ENCODE assay signal across 8 cellular contexts in genomic region chr17:57988301-57989010, GRCh38. TPM values are rescaled to one million over a fixed set of nuclear protein-coding genes. Genes with fewer than 3 reads are reported as not detected.
DNase-seq lines count a peak whose midpoint lies in the region; TF ChIP-seq lines count a peak whose summit lies in the region.

No MANE protein-coding gene starts in this region.

- peak; percentile 84 for DNase-seq in GM23248
- peak; percentile 42 for DNase-seq in SKM-1 (lab: John Stamatoyannopoulos, UW; ENCODE audit: unreplicated experiment)
- DNase-seq in sigmoid colon: peak; percentile 90
- no peak for DNase-seq in cerebellar nuclear complex (lab: John Stamatoyannopoulos, UW)

- peaks cover 69% of the 10 kb centered on the region for H3K4me1 Mint-ChIP-seq in brain

- TF ChIP-seq CTCF in brain (conservative IDR thresholded peaks at IDR 0.05) (no peak), sigmoid colon (IDR thresholded peaks at IDR 0.05) (no peak)

- TF ChIP-seq EP300 in sigmoid colon (IDR thresholded peaks at IDR 0.05): no peak

- H3K36me3 ChIP-seq in GM23248 (ENCODE audit: low read depth) (no peaks in the 10 kb centered on the region), KOPT-K1 (ENCODE audit: insufficient read depth, low read length) (peaks cover 19% of the 10 kb centered on the region), sigmoid colon (no peaks in the 10 kb centered on the region)

- intact Hi-C loops in sigmoid colon (cut with DNase I): loop anchor here (2.0 kb wide), 1 partner anchor 18 kb away; the partner anchor contains the start of gene SRSF1

- H3F3A ChIP-seq in GM23248 (ENCODE audit: insufficient read depth): peaks cover 73% of the 10 kb centered on the region

- H3K9me3 Mint-ChIP-seq in brain: peaks cover 0 to 5% (median 0%) of the 10 kb centered on the region in 5 experiments

- peak overlapping the region; percentile 88 to 95 (median 93) for H3K4me3 Mint-ChIP-seq in brain

- peak overlapping the region; percentile 89 for H3K27ac ChIP-seq in GM23248
- peak overlapping the region; percentile 79 for H3K27ac ChIP-seq in KOPT-K1 (ENCODE audit: low read depth, low read length, poor library complexity, severe bottlenecking)
- peak overlapping the region; percentile 95 to 99 (median 97) for H3K27ac ChIP-seq in sigmoid colon

- H3K27ac Mint-ChIP-seq in brain: peak overlapping the region; percentile 96 to 99 (median 99)

- in situ Hi-C loops in GM23248 (cut with MboI): no loop called here

- peak; percentile 74 for TF ChIP-seq POLR2A in GM10847 (IDR thresholded peaks at IDR 0.05; ENCODE audit: extremely low read depth, insufficient read length)
- TF ChIP-seq POLR2A in sigmoid colon (IDR thresholded peaks at IDR 0.05): peak; percentile 8 to 25

- no peaks in the 10 kb centered on the region for H3K36me3 Mint-ChIP-seq in brain

- H3K4me3 ChIP-seq in GM23248: peak overlapping the region; percentile 81
- H3K4me3 ChIP-seq in iPS-11a (ENCODE audit: low read depth, low read length): peak overlapping the region; percentile 75
- H3K4me3 ChIP-seq in sigmoid colon: peak overlapping the region; percentile 80 to 91 (median 86)

- peaks cover 40% of the 10 kb centered on the region for H3K4me1 ChIP-seq in GM23248 (ENCODE audit: insufficient read depth)
- H3K4me1 ChIP-seq in sigmoid colon: peaks cover 0 to 55% (median 45%) of the 10 kb centered on the region in 4 donors

- H3K27me3 Mint-ChIP-seq in brain: peaks cover 16% of the 10 kb centered on the region

- peak overlapping the region; percentile 94 for H3K9ac ChIP-seq in GM23248

- H3K79me2 ChIP-seq in GM23248 (ENCODE audit: insufficient read depth): peaks cover 49% of the 10 kb centered on the region

- WGBS in GM23248 (ENCODE audit: low coverage in 1 of 2, low lambda C conversion rate in 2 of 2, missing lambda C conversion rate in 2 of 2), 2 experiments: 0 to 2% methylated on average over 25 to 35 of the region's 49 CpGs
- 1% methylated on average over 49 of the region's 49 CpGs for WGBS in sigmoid colon, 2 donors

- H3K9me3 ChIP-seq in GM23248 (ENCODE audit: low read depth) (no peaks in the 10 kb centered on the region), KOPT-K1 (ENCODE audit: insufficient read depth, low read length, poor library complexity, severe bottlenecking) (no peaks in the 10 kb centered on the region), sigmoid colon (no peaks in the 10 kb centered on the region)

- no peaks in the 10 kb centered on the region for H3K9me2 ChIP-seq in GM23248 (ENCODE audit: insufficient read depth)

- H3K4me2 ChIP-seq in GM23248 (ENCODE audit: unreplicated experiment): peak overlapping the region; percentile 95

- no peaks in the 10 kb centered on the region for H4K20me1 ChIP-seq in GM23248 (ENCODE audit: insufficient read depth)

- H3K27me3 ChIP-seq in GM23248 (replicated peaks; ENCODE audit: insufficient read depth) (no peaks in the 10 kb centered on the region), sigmoid colon (no peaks in the 10 kb centered on the region)

- H2AFZ ChIP-seq in GM23248: peak overlapping the region; percentile 74

RNA-seq across cellular contexts. Expression of gene VEZF1, which starts 0.4 kb away (rescaled TPM):
- 45.5 and 51.9 TPM in 2 replicates for total RNA-seq in GM23248 (2014; rRNA removed; shearing (Covaris generic))
- polyA plus RNA-seq in GM23248 (2016; fragmentation: Nextera tagmentation; extraction: Ambion mirVana) (30.5 and 32.2 TPM in 2 replicates), brain (ENCODE audit: insufficient read depth, low read depth, low replicate concordance) (72.5 TPM), sigmoid colon (10 to 100 TPM; 17.8 to 24.8 (median 21.0) TPM)
- 100 to 1,000 TPM in 3 of 4 donors, 10 to 100 TPM in 1; 99.8 to 120 (median 105) TPM for total RNA-seq in sigmoid colon

RNA-seq across cellular contexts. Expression of gene SRSF1, which starts 18.6 kb away (rescaled TPM):
- 204 and 228 TPM in 2 replicates for total RNA-seq in GM23248 (2014; rRNA removed; shearing (Covaris generic))
- polyA plus RNA-seq in GM23248 (2016; fragmentation: Nextera tagmentation; extraction: Ambion mirVana): 125 and 130 TPM in 2 replicates
- polyA plus RNA-seq in brain (ENCODE audit: insufficient read depth, low read depth, low replicate concordance): 124 TPM
- total RNA-seq in sigmoid colon: 100 to 1,000 TPM; 138 to 214 (median 151) TPM
- 100 to 1,000 TPM in 1 of 3 donors, 10 to 100 TPM in 2; 90.6 to 125 (median 93.7) TPM for polyA plus RNA-seq in sigmoid colon

RNA-seq across cellular contexts. Expression of gene CUEDC1, which starts 33.2 kb away (rescaled TPM):
- 11.1 and 18.8 TPM in 2 replicates for total RNA-seq in GM23248 (2014; rRNA removed; shearing (Covaris generic))
- polyA plus RNA-seq in GM23248 (2016; fragmentation: Nextera tagmentation; extraction: Ambion mirVana) (13.6 and 15.5 TPM in 2 replicates), brain (ENCODE audit: insufficient read depth, low read depth, low replicate concordance) (97.8 TPM), sigmoid colon (10 to 100 TPM in 2 of 3 donors, 1 to 10 TPM in 1; 3.0 to 20.0 (median 11.4) TPM)
- total RNA-seq in sigmoid colon: 10 to 100 TPM; 29.5 to 64.0 (median 33.7) TPM

Comparison
In these comparisons a context has a peak if more than half of its experiments do, and no peak if none do; other contexts are left out.
1. DNase-seq: peak in GM23248 (single experiment), SKM-1 (single experiment) and sigmoid colon (single experiment); none in cerebellar nuclear complex (0 of 2).
2. Peak in every context shown above with its lines, with median percentiles within 50 percentile points of each other: H3K27ac ChIP-seq and H3K4me3 ChIP-seq.